Comparison of ENCODE assay signal across 8 cellular contexts in genomic region chr12:132444957-132445883, GRCh38. TPM values are rescaled to one million over a fixed set of nuclear protein-coding genes. Genes with fewer than 3 reads are reported as not detected.
DNase-seq lines count a peak whose midpoint lies in the region; ATAC-seq and TF ChIP-seq lines count a peak whose summit lies in the region.

No MANE protein-coding gene starts in this region.

- H3K4me3 ChIP-seq in OCI-LY3 (ENCODE audit: low read length), result peak overlapping the region; percentile 95
- peak overlapping the region; percentile 79 for H3K4me3 ChIP-seq in iPS-18a (ENCODE audit: low read length)

- H3K9me3 ChIP-seq in OCI-LY3 (ENCODE audit: insufficient read depth, low read length) (no peaks in the 10 kb centered on the region), iPS-18a (ENCODE audit: control insufficient read depth, low read depth, low read length) (no peaks in the 10 kb centered on the region)

- peak overlapping the region; percentile 79 for H3K4me2 ChIP-seq in OCI-LY3 (ENCODE audit: low read length)

- H3K36me3 ChIP-seq in OCI-LY3 (replicated peaks; ENCODE audit: low read depth, low read length) (peaks cover 6% of the 10 kb centered on the region), iPS-18a (ENCODE audit: control insufficient read depth, low read depth, low read length) (no peaks in the 10 kb centered on the region)

- H3K27ac ChIP-seq in OCI-LY3 (ENCODE audit: low read length) (peak overlapping the region; percentile 87), iPS-18a (ENCODE audit: low read length) (peak overlapping the region; percentile 57)

- H3K9ac ChIP-seq in OCI-LY3 (ENCODE audit: low read length) (peak overlapping the region; percentile 93), iPS-18a (ENCODE audit: low read length) (peak overlapping the region; percentile 52)

- H3K36me3 Mint-ChIP-seq in Calu3 (ENCODE audit: insufficient read depth, unreplicated experiment), result peaks cover 29% of the 10 kb centered on the region

- ATAC-seq in GM21723 (IDR thresholded peaks at IDR 0.05; ENCODE audit: unreplicated experiment) (peak; percentile 49), GM21717 (IDR thresholded peaks at IDR 0.05; ENCODE audit: unreplicated experiment) (no peak), HG03565 (IDR thresholded peaks at IDR 0.05; ENCODE audit: unreplicated experiment) (no peak)

- no peak for DNase-seq in Calu3
- DNase-seq in activated gamma-delta T cell (lab: John Stamatoyannopoulos, UW), result peak; percentile 32
- peak; percentile 54 to 58 (median 54) for DNase-seq in stimulated activated CD4-positive, alpha-beta T cell treated with anti-CD3 and anti-CD28 coated beads, TNF-alpha, amount 100 ng/mL, for 1 hour (ENCODE audit: low read depth in 3 of 3, low spot score in 1 of 3)

- H3K4me1 Mint-ChIP-seq in Calu3 (ENCODE audit: low read depth, unreplicated experiment), result peaks cover 18% of the 10 kb centered on the region

- peak overlapping the region; percentile 88 for H3K4me3 Mint-ChIP-seq in Calu3 (ENCODE audit: low read depth, unreplicated experiment)

- no peaks in the 10 kb centered on the region for H3K9me3 Mint-ChIP-seq in Calu3 (ENCODE audit: low read depth, unreplicated experiment)

- peak overlapping the region; percentile 100 for H3K27ac Mint-ChIP-seq in Calu3 (ENCODE audit: unreplicated experiment)

- no peaks in the 10 kb centered on the region for H4K20me1 ChIP-seq in OCI-LY3 (ENCODE audit: insufficient read depth, low read length)

- H3K27me3 Mint-ChIP-seq in Calu3 (ENCODE audit: unreplicated experiment), result peaks cover 86% of the 10 kb centered on the region

- intact Hi-C loops in Calu3 (cut with micrococcal nuclease; ENCODE audit: unreplicated experiment), result no loop called here

- H3K4me1 ChIP-seq in OCI-LY3 (ENCODE audit: low read length), result peaks cover 28% of the 10 kb centered on the region
- no peaks in the 10 kb centered on the region for H3K4me1 ChIP-seq in iPS-18a (ENCODE audit: control insufficient read depth, low read depth, low read length)

- H2AFZ ChIP-seq in OCI-LY3 (ENCODE audit: low read depth, low read length), result no peak overlapping the region; the same call in 1 of the 2 replicates

- BruUV-seq in Calu3 (replicated peaks; lab: Mats Ljungman, UMichigan), result TSS peak; percentile 81

- TF ChIP-seq CTCF in Calu3 (IDR thresholded peaks at IDR 0.05; ENCODE audit: unreplicated experiment) (no peak), OCI-LY3 (IDR thresholded peaks at IDR 0.05; ENCODE audit: low read depth, low read length) (no peak)

- CTCF ChIA-PET in Calu3 (lab: Charles Lee), result no interaction called here

- peaks cover 5% of the 10 kb centered on the region; the same call in 1 of the 2 replicates for H3K79me2 ChIP-seq in OCI-LY3 (ENCODE audit: low read length)

- H3K27me3 ChIP-seq in OCI-LY3 (ENCODE audit: low read depth, low read length), result no peaks in the 10 kb centered on the region
- H3K27me3 ChIP-seq in iPS-18a (ENCODE audit: control insufficient read depth, insufficient read depth, low read length), result peaks cover 48% of the 10 kb centered on the region

RNA-seq across cellular contexts. Expression of gene FBRSL1, which starts 44.7 kb away (rescaled TPM):
- total RNA-seq in Calu3 (2022), result 118 and 119 TPM in 2 replicates
